In the genomic region with DNA sequence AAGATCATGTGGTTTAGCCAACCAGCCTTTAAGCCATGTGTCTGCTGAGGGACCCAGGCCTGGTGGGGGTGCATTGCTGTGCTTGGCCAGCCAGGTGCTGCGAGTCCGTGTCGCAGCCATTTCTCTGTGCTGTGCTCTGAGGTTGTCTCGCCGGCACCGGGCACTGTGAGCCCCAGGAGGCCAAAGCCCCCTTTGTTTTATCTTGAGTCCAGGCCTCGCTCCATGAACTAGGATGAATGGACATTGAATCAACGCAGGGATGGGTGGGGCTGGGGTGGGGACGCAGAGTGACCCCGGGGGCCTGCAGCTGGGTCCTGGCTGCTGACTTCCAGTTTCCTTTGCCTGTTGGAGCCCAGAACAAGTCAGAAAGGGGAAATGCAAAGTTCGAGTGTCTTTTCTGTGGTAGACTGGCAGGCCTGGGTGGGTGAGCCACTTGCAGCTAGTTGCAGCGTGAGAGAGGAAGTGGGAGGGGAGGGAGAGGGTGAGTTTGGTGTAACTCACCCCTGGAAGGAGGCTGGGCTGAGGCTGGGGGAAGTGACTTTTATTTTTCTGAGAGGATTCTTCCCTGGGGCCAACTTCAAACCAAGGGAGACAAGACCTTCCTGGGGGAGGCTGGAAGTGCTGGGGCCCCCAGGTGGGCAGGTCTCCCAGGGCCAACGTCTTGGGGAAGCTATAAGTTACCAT, we compare ENCODE assay signal across 1 cellular context.
TF ChIP-seq lines count a peak whose summit lies in the region.

No MANE protein-coding gene starts in this region.

TF ChIP-seq in K562, 482 proteins besides CTCF, POLR2A, EP300 and RAD21 (continued from another document):
- TF ChIP-seq, protein P1, sequence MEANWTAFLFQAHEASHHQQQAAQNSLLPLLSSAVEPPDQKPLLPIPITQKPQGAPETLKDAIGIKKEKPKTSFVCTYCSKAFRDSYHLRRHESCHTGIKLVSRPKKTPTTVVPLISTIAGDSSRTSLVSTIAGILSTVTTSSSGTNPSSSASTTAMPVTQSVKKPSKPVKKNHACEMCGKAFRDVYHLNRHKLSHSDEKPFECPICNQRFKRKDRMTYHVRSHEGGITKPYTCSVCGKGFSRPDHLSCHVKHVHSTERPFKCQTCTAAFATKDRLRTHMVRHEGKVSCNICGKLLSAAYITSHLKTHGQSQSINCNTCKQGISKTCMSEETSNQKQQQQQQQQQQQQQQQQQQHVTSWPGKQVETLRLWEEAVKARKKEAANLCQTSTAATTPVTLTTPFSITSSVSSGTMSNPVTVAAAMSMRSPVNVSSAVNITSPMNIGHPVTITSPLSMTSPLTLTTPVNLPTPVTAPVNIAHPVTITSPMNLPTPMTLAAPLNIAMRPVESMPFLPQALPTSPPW (CRISPR knock-in tag; IDR thresholded peaks at IDR 0.05), result peak; percentile 74
- TF ChIP-seq MYNN (IDR thresholded peaks at IDR 0.05) (peak; percentile 94; the same call in 1 of the 2 replicates), MYNN (CRISPR knock-in tag; IDR thresholded peaks at IDR 0.05) (0 out of 2 replicates have a peak, but pooled peaks have one; percentile 55), ZNF589 (CRISPR knock-in tag; IDR thresholded peaks at IDR 0.05; ENCODE audit: low read depth) (0 out of 2 replicates have a peak, but pooled peaks have one; percentile 22), JUND (IDR thresholded peaks at IDR 0.05; ENCODE audit: borderline replicate concordance, low read depth, low read length) (0 out of 2 replicates have a peak, but pooled peaks have one; percentile 11), JUND (tag; IDR thresholded peaks at IDR 0.05; ENCODE audit: borderline replicate concordance, low read depth, low read length) (no peak), MAZ (CRISPR knock-in tag; conservative IDR thresholded peaks at IDR 0.05 in 1 of 2, IDR thresholded peaks at IDR 0.05 in 1 of 2) (peak in 1 of 2 experiments; percentile 69; a peak in 2 of 4 replicates), ZNF232 (CRISPR knock-in tag; IDR thresholded peaks at IDR 0.05) (no peak)
- TF ChIP-seq, protein P2, sequence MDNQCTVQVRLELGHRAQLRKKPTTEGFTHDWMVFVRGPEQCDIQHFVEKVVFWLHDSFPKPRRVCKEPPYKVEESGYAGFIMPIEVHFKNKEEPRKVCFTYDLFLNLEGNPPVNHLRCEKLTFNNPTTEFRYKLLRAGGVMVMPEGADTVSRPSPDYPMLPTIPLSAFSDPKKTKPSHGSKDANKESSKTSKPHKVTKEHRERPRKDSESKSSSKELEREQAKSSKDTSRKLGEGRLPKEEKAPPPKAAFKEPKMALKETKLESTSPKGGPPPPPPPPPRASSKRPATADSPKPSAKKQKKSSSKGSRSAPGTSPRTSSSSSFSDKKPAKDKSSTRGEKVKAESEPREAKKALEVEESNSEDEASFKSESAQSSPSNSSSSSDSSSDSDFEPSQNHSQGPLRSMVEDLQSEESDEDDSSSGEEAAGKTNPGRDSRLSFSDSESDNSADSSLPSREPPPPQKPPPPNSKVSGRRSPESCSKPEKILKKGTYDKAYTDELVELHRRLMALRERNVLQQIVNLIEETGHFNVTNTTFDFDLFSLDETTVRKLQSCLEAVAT (IDR thresholded peaks at IDR 0.05), result peak in 1 of 2 experiments; percentile 94; a peak in 2 of 4 replicates
- TF ChIP-seq, protein P3, sequence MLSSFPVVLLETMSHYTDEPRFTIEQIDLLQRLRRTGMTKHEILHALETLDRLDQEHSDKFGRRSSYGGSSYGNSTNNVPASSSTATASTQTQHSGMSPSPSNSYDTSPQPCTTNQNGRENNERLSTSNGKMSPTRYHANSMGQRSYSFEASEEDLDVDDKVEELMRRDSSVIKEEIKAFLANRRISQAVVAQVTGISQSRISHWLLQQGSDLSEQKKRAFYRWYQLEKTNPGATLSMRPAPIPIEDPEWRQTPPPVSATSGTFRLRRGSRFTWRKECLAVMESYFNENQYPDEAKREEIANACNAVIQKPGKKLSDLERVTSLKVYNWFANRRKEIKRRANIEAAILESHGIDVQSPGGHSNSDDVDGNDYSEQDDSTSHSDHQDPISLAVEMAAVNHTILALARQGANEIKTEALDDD (IDR thresholded peaks at IDR 0.05), result peak; percentile 45; the same call in 1 of the 2 replicates
- TF ChIP-seq, protein P4, sequence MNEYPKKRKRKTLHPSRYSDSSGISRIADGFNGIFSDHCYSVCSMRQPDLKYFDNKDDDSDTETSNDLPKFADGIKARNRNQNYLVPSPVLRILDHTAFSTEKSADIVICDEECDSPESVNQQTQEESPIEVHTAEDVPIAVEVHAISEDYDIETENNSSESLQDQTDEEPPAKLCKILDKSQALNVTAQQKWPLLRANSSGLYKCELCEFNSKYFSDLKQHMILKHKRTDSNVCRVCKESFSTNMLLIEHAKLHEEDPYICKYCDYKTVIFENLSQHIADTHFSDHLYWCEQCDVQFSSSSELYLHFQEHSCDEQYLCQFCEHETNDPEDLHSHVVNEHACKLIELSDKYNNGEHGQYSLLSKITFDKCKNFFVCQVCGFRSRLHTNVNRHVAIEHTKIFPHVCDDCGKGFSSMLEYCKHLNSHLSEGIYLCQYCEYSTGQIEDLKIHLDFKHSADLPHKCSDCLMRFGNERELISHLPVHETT (CRISPR knock-in tag; conservative IDR thresholded peaks at IDR 0.05 in 1 of 2, IDR thresholded peaks at IDR 0.05 in 1 of 2), result no peak
- TF ChIP-seq, protein P5, sequence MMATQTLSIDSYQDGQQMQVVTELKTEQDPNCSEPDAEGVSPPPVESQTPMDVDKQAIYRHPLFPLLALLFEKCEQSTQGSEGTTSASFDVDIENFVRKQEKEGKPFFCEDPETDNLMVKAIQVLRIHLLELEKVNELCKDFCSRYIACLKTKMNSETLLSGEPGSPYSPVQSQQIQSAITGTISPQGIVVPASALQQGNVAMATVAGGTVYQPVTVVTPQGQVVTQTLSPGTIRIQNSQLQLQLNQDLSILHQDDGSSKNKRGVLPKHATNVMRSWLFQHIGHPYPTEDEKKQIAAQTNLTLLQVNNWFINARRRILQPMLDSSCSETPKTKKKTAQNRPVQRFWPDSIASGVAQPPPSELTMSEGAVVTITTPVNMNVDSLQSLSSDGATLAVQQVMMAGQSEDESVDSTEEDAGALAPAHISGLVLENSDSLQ (IDR thresholded peaks at IDR 0.05), result peak; percentile 13; the same call in 1 of the 2 replicates
